Comparison of ENCODE assay signal across 10 cellular contexts in genomic region chr2:95323347-95324155, GRCh38. TPM values are rescaled to one million over a fixed set of nuclear protein-coding genes. Genes with fewer than 3 reads are reported as not detected.
DNase-seq lines count a peak whose midpoint lies in the region; ATAC-seq and TF ChIP-seq lines count a peak whose summit lies in the region.
"Had no signal": no experiment of that assay in that cellular context is flagged by ENCODE, and none has a peak within 500 bp of the region (broad histone marks: within the 10 kb centered on the region; RNA-seq: fewer than 3 reads in every experiment).

No MANE protein-coding gene starts in this region.

- H4K20me1 ChIP-seq in MM.1S (ENCODE audit: insufficient read depth, low read length) = no peaks in the 10 kb centered on the region
- H4K20me1 ChIP-seq: BLaER1 had no signal

- no peaks in the 10 kb centered on the region for H3K9me2 ChIP-seq in MM.1S (replicated peaks; ENCODE audit: insufficient read depth, low read length)

- no peak for TF ChIP-seq POLR2A in prostate gland (IDR thresholded peaks at IDR 0.05)

- no peak overlapping the region for H3K4me2 ChIP-seq in MM.1S (ENCODE audit: low read depth, low read length)
- H3K4me2 ChIP-seq: BLaER1 had no signal

- H3K9me3 ChIP-seq in MM.1S (replicated peaks; ENCODE audit: insufficient read depth, low read length) (no peaks in the 10 kb centered on the region), prostate gland (no peaks in the 10 kb centered on the region)
- H3K9me3 ChIP-seq: BLaER1 had no signal

- ATAC-seq in GM18909 (IDR thresholded peaks at IDR 0.05; ENCODE audit: poor library complexity, unreplicated experiment) (no peak), natural killer cell (no peak)

- H3K4me1 ChIP-seq in MM.1S (ENCODE audit: low read length) = no peaks in the 10 kb centered on the region
- no peaks in the 10 kb centered on the region for H3K4me1 ChIP-seq in prostate gland (replicated peaks)
- H3K4me1 ChIP-seq: BLaER1 had no signal

- H3K27ac ChIP-seq in MM.1S (ENCODE audit: low read length) = no peak overlapping the region
- no peak overlapping the region for H3K27ac ChIP-seq in prostate gland
- H3K27ac ChIP-seq: BLaER1 had no signal

- no peaks in the 10 kb centered on the region for H3K36me3 Mint-ChIP-seq in natural killer cell

- DNase-seq in NCI-H2081 (lab: John Stamatoyannopoulos, UW) (peak; percentile 41 to 68), NCI-H2081 treated with DMSO at 0.1 percent for 48 hours (lab: John Stamatoyannopoulos, UW) (no peak), MM.1S (peak; percentile 16), dermis blood vessel endothelial cell (peak; percentile 41), prostate gland (ENCODE audit: low spot score) (no peak), natural killer cell (no peak), GM19238 (ENCODE audit: insufficient read length, low spot score) (no peak)

- H2AFZ ChIP-seq in MM.1S (ENCODE audit: low read length) = peak overlapping the region; percentile 51; the same call in 1 of the 2 replicates

- no peak overlapping the region for H3K4me3 Mint-ChIP-seq in natural killer cell

- intact Hi-C loops in prostate gland (cut with DNase I) (no loop called here), natural killer cell (cut with micrococcal nuclease) (no loop called here)

- no peak overlapping the region for H3K27ac Mint-ChIP-seq in natural killer cell

- no peak overlapping the region for H3K9ac ChIP-seq in MM.1S (ENCODE audit: low read length)
- H3K9ac ChIP-seq: BLaER1 had no signal

- H3K4me3 ChIP-seq in MM.1S (ENCODE audit: low read length) = no peak overlapping the region
- H3K4me3 ChIP-seq in prostate gland = no peak overlapping the region
- H3K4me3 ChIP-seq: BLaER1 had no signal

- no peaks in the 10 kb centered on the region for H3K79me2 ChIP-seq in MM.1S (ENCODE audit: low read length)

- TF ChIP-seq CTCF in MM.1S (IDR thresholded peaks at IDR 0.05; ENCODE audit: low read length) = peak; percentile 44
- peak; percentile 29 to 75 (median 52) for TF ChIP-seq CTCF in prostate gland (IDR thresholded peaks at IDR 0.05)
- TF ChIP-seq CTCF in natural killer cell (IDR thresholded peaks at IDR 0.05) = no peak

- H3K9me3 Mint-ChIP-seq in natural killer cell = no peaks in the 10 kb centered on the region

- H3K27me3 Mint-ChIP-seq in natural killer cell (ENCODE audit: low read depth in 2 of 2) = no peaks in the 10 kb centered on the region

- no peaks in the 10 kb centered on the region for H3F3A ChIP-seq in MM.1S (ENCODE audit: insufficient read depth, low read length)

- WGBS in prostate gland = 74% methylated on average over 26 of the region's 26 CpGs

- no peaks in the 10 kb centered on the region for H3K4me1 Mint-ChIP-seq in natural killer cell

- H3K36me3 ChIP-seq in MM.1S (replicated peaks; ENCODE audit: insufficient read depth, low read length) (no peaks in the 10 kb centered on the region), prostate gland (no peaks in the 10 kb centered on the region)
- H3K36me3 ChIP-seq: BLaER1 had no signal

- H3K27me3 ChIP-seq in MM.1S (replicated peaks; ENCODE audit: insufficient read depth, low read length) = no peaks in the 10 kb centered on the region; the same call in 1 of the 2 replicates
- H3K27me3 ChIP-seq in prostate gland (replicated peaks; ENCODE audit: insufficient read depth) = no peaks in the 10 kb centered on the region
- H3K27me3 ChIP-seq: BLaER1 had no signal

RNA-seq across cellular contexts. Expression of gene KCNIP3, which starts 26.4 kb away (rescaled TPM):
- total RNA-seq in dermis blood vessel endothelial cell (0.14 and 0.51 TPM in 2 replicates), prostate gland (10 to 100 TPM in 1 of 2 donors, 1 to 10 TPM in 1; 5.1 to 63.8 TPM), natural killer cell (1 to 10 TPM in 1 of 3 donors, under 1 TPM in 1, not detected in 1; 0.52 to 1.4 TPM)
- total RNA-seq: T-helper 1 cell treated with Interleukin-12 subunit alpha and Interleukin-12 subunit beta and Interleukin-4 antibody, amounts not matched to agents 30 ng/mL and 1 ng/mL, for 36 hours had no signal

RNA-seq across cellular contexts. Expression of gene PROM2, which starts 49.3 kb away (rescaled TPM):
- total RNA-seq in dermis blood vessel endothelial cell (0.05 and 0.34 TPM in 2 replicates), prostate gland (10 to 100 TPM; 43.4 to 80.1 TPM), natural killer cell (1 to 10 TPM in 1 of 3 donors, under 1 TPM in 2; 0.64 to 1.1 (median 0.70) TPM)

Comparison
In these comparisons a context has a peak if more than half of its experiments do, and no peak if none do; other contexts are left out.
1. DNase-seq: peak in NCI-H2081 (2 of 2), MM.1S (single experiment) and dermis blood vessel endothelial cell (single experiment); none in NCI-H2081 treated with DMSO at 0.1 percent for 48 hours (single experiment), prostate gland (single experiment), natural killer cell (single experiment) and GM19238 (single experiment).
2. RNA of gene PROM2, which starts 49.3 kb away (total RNA-seq): 43.4 to 80.1 TPM in prostate gland; 0.64 to 1.1 TPM in natural killer cell and 0.05 to 0.34 TPM in dermis blood vessel endothelial cell; every median in the first group is over 10 times any median in the second.